Comparison of ENCODE assay signal across 8 cellular contexts in genomic region chr13:99496322-99497142, GRCh38. TPM values are rescaled to one million over a fixed set of nuclear protein-coding genes. Genes with fewer than 3 reads are reported as not detected.
DNase-seq lines count a peak whose midpoint lies in the region; ATAC-seq and TF ChIP-seq lines count a peak whose summit lies in the region.

No MANE protein-coding gene starts in this region.

- intact Hi-C loops in aorta (cut with DNase I) = loop anchor here in 1 of 2 donors (5.0 kb wide), 1 partner anchor 59 kb away; no protein-coding TSS in a partner anchor

- peak overlapping the region; percentile 74 for H3K9ac ChIP-seq in Loucy (ENCODE audit: low read depth, low read length, poor library complexity, severe bottlenecking)

- peak overlapping the region in 1 of 2 donors; percentile 40 for H3K27ac ChIP-seq in aorta (ENCODE audit: low read depth in 1 of 2, low read length in 2 of 2)

- no peaks in the 10 kb centered on the region for H3K9me2 ChIP-seq in Loucy (replicated peaks; ENCODE audit: low read depth, low read length)

- H3F3A ChIP-seq in Loucy (ENCODE audit: low read depth) = peaks cover 14% of the 10 kb centered on the region

- H4K20me1 ChIP-seq in Loucy (ENCODE audit: insufficient read depth, low read length, poor library complexity, severe bottlenecking) = peaks cover under 1% of the 10 kb centered on the region

- no peak for TF ChIP-seq CTCF in Loucy (conservative IDR thresholded peaks at IDR 0.05; ENCODE audit: low read length)

- WGBS in aorta, 2 donors = 58 to 62% methylated on average over 10 of the region's 10 CpGs

- peak overlapping the region; percentile 77 for H2AFZ ChIP-seq in Loucy (ENCODE audit: low read length)

- H3K4me3 ChIP-seq in Loucy (ENCODE audit: low read length, poor library complexity, severe bottlenecking) (peak overlapping the region; percentile 76), aorta (ENCODE audit: low read length in 2 of 2) (peak overlapping the region in 1 of 2 donors; percentile 22)

- TF ChIP-seq POLR2A in erythroblast (IDR thresholded peaks at IDR 0.05; ENCODE audit: low read length) = peak; percentile 55

- H3K4me2 ChIP-seq in Loucy (ENCODE audit: low read depth, low read length, poor library complexity, severe bottlenecking) = peak overlapping the region; percentile 95

- peak; percentile 56 for ATAC-seq in GM21717 (IDR thresholded peaks at IDR 0.05; ENCODE audit: unreplicated experiment)
- ATAC-seq in aorta (ENCODE audit: low FRiP score) = peak; percentile 52

- H3K9me3 ChIP-seq in Loucy (ENCODE audit: insufficient read depth, low read depth, low read length) (no peaks in the 10 kb centered on the region), aorta (ENCODE audit: control insufficient read depth, low read length) (no peaks in the 10 kb centered on the region)

- peaks cover under 1% of the 10 kb centered on the region for H3K27me3 ChIP-seq in Loucy (ENCODE audit: insufficient read depth, low read length, poor library complexity, severe bottlenecking)
- no peaks in the 10 kb centered on the region for H3K27me3 ChIP-seq in aorta (ENCODE audit: control insufficient read depth in 1 of 2, insufficient read depth in 2 of 2, low read length in 1 of 2)

- H3K36me3 ChIP-seq in Loucy (ENCODE audit: insufficient read depth, low read length) = no peaks in the 10 kb centered on the region
- H3K36me3 ChIP-seq in aorta (ENCODE audit: control insufficient read depth in 1 of 2, insufficient read depth in 2 of 2, low read length in 1 of 2) = no peaks in the 10 kb centered on the region

- peak; percentile 51 for DNase-seq in COLO829 (ENCODE audit: low spot score)
- DNase-seq in activated CD4-positive, alpha-beta T cell treated with anti-CD3 and anti-CD28 coated beads, Interleukin-2, amount 50 U/mL, for 4 hours = peak; percentile 59 to 64
- DNase-seq in erythroblast (lab: John Stamatoyannopoulos, UW) = peak; percentile 78 to 87
- DNase-seq in nucleus accumbens (lab: John Stamatoyannopoulos, UW) = peak in 34 of 56 donors; percentile 2 to 52 (median 12)
- peak in 1 of 2 donors; percentile 76 for DNase-seq in aorta
- no peak for DNase-seq in RKO (ENCODE audit: low spot score)

- H3K79me2 ChIP-seq in Loucy (ENCODE audit: insufficient read depth, low read length) = peaks cover 15% of the 10 kb centered on the region

- H3K4me1 ChIP-seq in Loucy (ENCODE audit: insufficient read depth, low read length, poor library complexity, severe bottlenecking) (peaks cover 37% of the 10 kb centered on the region), aorta (ENCODE audit: control insufficient read depth in 1 of 2, insufficient read depth in 2 of 2, low read length in 2 of 2) (peaks cover 2 to 3% of the 10 kb centered on the region in 2 donors)

RNA-seq across cellular contexts. Expression of gene TM9SF2, which starts 4.7 kb away (rescaled TPM):
- 10 to 100 TPM; 74.5 to 93.3 TPM for total RNA-seq in aorta
- polyA plus RNA-seq in aorta = 10 to 100 TPM; 41.3 to 72.6 TPM
